Comparison of ENCODE assay signal across 1 cellular context in genomic region chr20:33814238-33814712, GRCh38.
TF ChIP-seq lines count a peak whose summit lies in the region.

No MANE protein-coding gene starts in this region.

TF ChIP-seq in HepG2, 621 proteins besides CTCF, POLR2A, EP300 and RAD21 (continued from another document):
- peak; percentile 74; the same call in 1 of the 2 replicates for TF ChIP-seq HBP1 (CRISPR knock-in tag; IDR thresholded peaks at IDR 0.05; ENCODE audit: low read depth)
- 0 out of 2 replicates have a peak, but pooled peaks have one; percentile 43 for TF ChIP-seq HINFP (CRISPR knock-in tag; IDR thresholded peaks at IDR 0.05; ENCODE audit: low read depth)
- TF ChIP-seq ZNF777 (CRISPR knock-in tag; IDR thresholded peaks at IDR 0.05): no peak
- peak; percentile 22; the same call in 1 of the 2 replicates for TF ChIP-seq RARA (CRISPR knock-in tag; IDR thresholded peaks at IDR 0.05)
- 0 out of 2 replicates have a peak, but pooled peaks have one; percentile 51 for TF ChIP-seq SMAD9 (CRISPR knock-in tag; IDR thresholded peaks at IDR 0.05)
- no peak for TF ChIP-seq U2AF2 (IDR thresholded peaks at IDR 0.05; ENCODE audit: low read depth, low read length)
- TF ChIP-seq THAP11 (CRISPR knock-in tag; IDR thresholded peaks at IDR 0.05): 0 out of 2 replicates have a peak, but pooled peaks have one; percentile 45
- 0 out of 2 replicates have a peak, but pooled peaks have one; percentile 10 for TF ChIP-seq ZMYM3 (CRISPR knock-in tag; IDR thresholded peaks at IDR 0.05)
- 0 out of 2 replicates have a peak, but pooled peaks have one; percentile 11 for TF ChIP-seq ZNF318 (CRISPR knock-in tag; IDR thresholded peaks at IDR 0.05)
- TF ChIP-seq PLRG1 (conservative IDR thresholded peaks at IDR 0.05): no peak
- 0 out of 2 replicates have a peak, but pooled peaks have one; percentile 45 for TF ChIP-seq SMAD3 (CRISPR knock-in tag; IDR thresholded peaks at IDR 0.05)
